ENCODE assay signal across 38 cellular contexts in the genomic region with DNA sequence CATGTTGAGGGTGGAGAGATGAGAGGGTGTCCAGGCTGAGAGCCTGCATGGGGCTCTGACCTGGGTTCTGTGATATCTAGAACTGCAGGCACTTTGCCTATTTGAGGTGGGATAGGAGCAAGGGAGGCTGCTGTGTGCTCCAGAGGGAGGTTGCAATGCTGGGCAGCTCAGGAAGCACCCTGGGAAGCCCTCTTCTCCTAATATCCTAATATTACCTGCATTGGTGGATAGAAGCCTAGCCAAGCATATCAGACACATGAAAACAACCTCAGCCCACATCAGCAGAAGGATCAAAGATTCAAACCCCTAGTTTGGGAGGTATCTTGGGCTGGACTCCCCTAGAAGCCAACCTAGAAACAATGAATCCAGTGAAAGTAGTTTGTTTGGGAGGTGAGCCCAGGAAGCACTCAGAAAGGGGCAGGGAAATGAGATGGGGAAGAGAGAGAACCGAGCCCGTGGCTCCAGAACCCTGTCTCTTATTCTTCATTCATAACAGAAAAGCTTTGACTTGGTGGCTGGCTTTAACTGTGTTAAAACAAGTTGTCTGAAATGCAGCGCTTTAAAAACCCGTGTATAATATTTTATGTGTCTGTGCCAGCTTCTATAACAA.
"Had no signal": no experiment of that assay in that cellular context is flagged by ENCODE, and none has a peak within 500 bp of the region (broad histone marks: within the 10 kb centered on the region; RNA-seq: fewer than 3 reads in every experiment).

No MANE protein-coding gene starts in this region.

- H3K27ac Mint-ChIP-seq: activated naive CD4-positive, alpha-beta T cell treated with anti-CD3 and anti-CD28 coated beads for 36 hours; activated naive CD4-positive, alpha-beta T cell treated with anti-CD3 and anti-CD28 coated beads, Interleukin-2, amount 10 ng/mL, durations not matched to agents 7 days and 5 days; activated naive CD4-positive, alpha-beta T cell treated with anti-CD3 and anti-CD28 coated beads, Interleukin-2, amount 50 U/mL, for 24 hours; activated naive CD4-positive, alpha-beta T cell treated with anti-CD3 and anti-CD28 coated beads, Interleukin-2, amount 50 U/mL, for 72 hours; activated naive CD8-positive, alpha-beta T cell; activated naive CD8-positive, alpha-beta T cell treated with anti-CD3 and anti-CD28 coated beads for 36 hours; activated naive CD8-positive, alpha-beta T cell treated with anti-CD3 and anti-CD28 coated beads, Interleukin-2, amount 10 ng/mL, durations not matched to agents 7 days and 5 days; activated naive CD8-positive, alpha-beta T cell treated with anti-CD3 and anti-CD28 coated beads, Interleukin-2, amount 50 U/mL, for 24 hours; activated T-cell treated with anti-CD3 and anti-CD28 coated beads, Interleukin-2, amount 50 U/mL, for 24 hours; activated T-cell treated with anti-CD3 and anti-CD28 coated beads, Interleukin-2, amount 50 U/mL, for 72 hours; activated T-helper 1 cell treated with anti-CD3 and anti-CD28 coated beads, Interleukin-12 subunit alpha, Interleukin-12 subunit beta, Interleukin-2, Interleukin-4 antibody, amounts not matched to agents 30 ng/mL and 10 ng/mL and 1 ng/mL, durations not matched to agents 14 hours and 24 hours and 36 hours; activated T-helper 17 cell treated with anti-CD3 and anti-CD28 coated beads, Interleukin-2, amount 50 U/mL, for 72 hours; activated T-helper 2 cell treated with anti-CD3 and anti-CD28 coated beads, Interferon-gamma antibody, Interleukin-2, Interleukin-4, amounts not matched to agents 10 μg/mL and 5 μg/mL and 100 μg/mL, durations not matched to agents 14 hours and 24 hours and 36 hours; brain had no signal

- H3K4me1 ChIP-seq: adrenal gland, ascending aorta, body of pancreas, breast epithelium had no signal

- H3K9me3 ChIP-seq: adrenal gland, ascending aorta, body of pancreas, breast epithelium had no signal

- H3K36me3 Mint-ChIP-seq: activated naive CD4-positive, alpha-beta T cell treated with anti-CD3 and anti-CD28 coated beads, Interleukin-2, amount 10 ng/mL, durations not matched to agents 7 days and 5 days; activated naive CD4-positive, alpha-beta T cell treated with anti-CD3 and anti-CD28 coated beads, Interleukin-2, amount 50 U/mL, for 24 hours; activated naive CD4-positive, alpha-beta T cell treated with anti-CD3 and anti-CD28 coated beads, Interleukin-2, amount 50 U/mL, for 72 hours; activated naive CD8-positive, alpha-beta T cell; activated naive CD8-positive, alpha-beta T cell treated with anti-CD3 and anti-CD28 coated beads for 36 hours; activated naive CD8-positive, alpha-beta T cell treated with anti-CD3 and anti-CD28 coated beads, Interleukin-2, amount 10 ng/mL, durations not matched to agents 7 days and 5 days; brain had no signal

- H3K36me3 ChIP-seq: adrenal gland, ascending aorta, brain microvascular endothelial cell, breast epithelium, cardiac muscle cell had no signal

- DNase-seq: activated effector memory CD4-positive, alpha-beta T cell treated with anti-CD3 and anti-CD28 coated beads, Interleukin-2, amount 50 U/mL, for 16 hours; activated effector memory CD4-positive, alpha-beta T cell treated with Interleukin-2 at 50 U/mL for 16 hours; activated gamma-delta T cell; activated gamma-delta T cell treated with Interleukin-2 at 50 U/mL for 16 hours; activated naive CD4-positive, alpha-beta T cell; activated naive CD4-positive, alpha-beta T cell treated with anti-CD3 and anti-CD28 coated beads for 36 hours; activated naive CD4-positive, alpha-beta T cell treated with anti-CD3 and anti-CD28 coated beads, Interleukin-2, amount 10 ng/mL, durations not matched to agents 7 days and 5 days; activated naive CD4-positive, alpha-beta T cell treated with anti-CD3 and anti-CD28 coated beads, Interleukin-2, amount 50 U/mL, for 16 hours; activated naive CD4-positive, alpha-beta T cell treated with Interleukin-2 at 50 U/mL for 16 hours; activated naive CD8-positive, alpha-beta T cell treated with anti-CD3 and anti-CD28 coated beads for 36 hours; activated naive CD8-positive, alpha-beta T cell treated with anti-CD3 and anti-CD28 coated beads, Interleukin-2, amount 10 ng/mL, durations not matched to agents 7 days and 5 days; activated naive CD8-positive, alpha-beta T cell treated with anti-CD3 and anti-CD28 coated beads, Interleukin-2, amount 50 U/mL, for 24 hours; activated T-cell treated with anti-CD3 and anti-CD28 coated beads, Interleukin-2, amount 50 U/mL, for 1 hour; activated T-cell treated with anti-CD3 and anti-CD28 coated beads, Interleukin-2, amount 50 U/mL, for 24 hours; activated T-cell treated with anti-CD3 and anti-CD28 coated beads, Interleukin-2, amount 50 U/mL, for 4 hours; activated T-cell treated with anti-CD3 and anti-CD28 coated beads, Interleukin-2, amount 50 U/mL, for 48 hours; activated T-cell treated with anti-CD3 and anti-CD28 coated beads, Interleukin-2, amount 50 U/mL, for 72 hours; adrenal gland; amniotic stem cell; amygdala; anterior cingulate cortex; aorta; body of pancreas; brain microvascular endothelial cell; caudate nucleus; central memory CD4-positive, alpha-beta T cell; cerebellar nuclear complex had no signal

- H3K27ac ChIP-seq: adrenal gland, ascending aorta, body of pancreas, brain microvascular endothelial cell, breast epithelium, cardiac muscle cell had no signal

- H3K9me3 Mint-ChIP-seq: activated naive CD4-positive, alpha-beta T cell treated with anti-CD3 and anti-CD28 coated beads for 36 hours; activated naive CD4-positive, alpha-beta T cell treated with anti-CD3 and anti-CD28 coated beads, Interleukin-2, amount 10 ng/mL, durations not matched to agents 7 days and 5 days; activated naive CD4-positive, alpha-beta T cell treated with anti-CD3 and anti-CD28 coated beads, Interleukin-2, amount 50 U/mL, for 24 hours; activated naive CD8-positive, alpha-beta T cell treated with anti-CD3 and anti-CD28 coated beads for 36 hours; activated naive CD8-positive, alpha-beta T cell treated with anti-CD3 and anti-CD28 coated beads, Interleukin-2, amount 10 ng/mL, durations not matched to agents 7 days and 5 days; activated naive CD8-positive, alpha-beta T cell treated with anti-CD3 and anti-CD28 coated beads, Interleukin-2, amount 50 U/mL, for 24 hours; activated T-cell treated with anti-CD3 and anti-CD28 coated beads, Interleukin-2, amount 50 U/mL, for 24 hours; activated T-cell treated with anti-CD3 and anti-CD28 coated beads, Interleukin-2, amount 50 U/mL, for 4 hours; activated T-cell treated with anti-CD3 and anti-CD28 coated beads, Interleukin-2, amount 50 U/mL, for 72 hours; activated T-helper 1 cell treated with anti-CD3 and anti-CD28 coated beads, Interleukin-12 subunit alpha, Interleukin-12 subunit beta, Interleukin-2, Interleukin-4 antibody, amounts not matched to agents 30 ng/mL and 10 ng/mL and 1 ng/mL, durations not matched to agents 14 hours and 24 hours and 36 hours; activated T-helper 17 cell treated with anti-CD3 and anti-CD28 coated beads, Interleukin-2, amount 50 U/mL, for 72 hours; activated T-helper 2 cell treated with anti-CD3 and anti-CD28 coated beads, Interferon-gamma antibody, Interleukin-2, Interleukin-4, amounts not matched to agents 10 μg/mL and 5 μg/mL and 100 μg/mL, durations not matched to agents 14 hours and 24 hours and 36 hours; brain; central memory CD8-positive, alpha-beta T cell had no signal

- H3K4me3 ChIP-seq: adrenal gland, ascending aorta, body of pancreas, breast epithelium, cardiac muscle cell had no signal

- H3K27me3 ChIP-seq: ascending aorta, body of pancreas, brain microvascular endothelial cell had no signal

- H3K4me1 Mint-ChIP-seq: activated naive CD4-positive, alpha-beta T cell treated with anti-CD3 and anti-CD28 coated beads, Interleukin-2, amount 10 ng/mL, durations not matched to agents 7 days and 5 days; activated naive CD4-positive, alpha-beta T cell treated with anti-CD3 and anti-CD28 coated beads, Interleukin-2, amount 50 U/mL, for 24 hours; activated naive CD8-positive, alpha-beta T cell treated with anti-CD3 and anti-CD28 coated beads for 36 hours; activated naive CD8-positive, alpha-beta T cell treated with anti-CD3 and anti-CD28 coated beads, Interleukin-2, amount 50 U/mL, for 24 hours; activated T-helper 17 cell treated with anti-CD3 and anti-CD28 coated beads, Interleukin-2, amount 50 U/mL, for 72 hours; brain; central memory CD8-positive, alpha-beta T cell had no signal

- H3K4me3 Mint-ChIP-seq: activated naive CD4-positive, alpha-beta T cell treated with anti-CD3 and anti-CD28 coated beads for 36 hours; activated naive CD4-positive, alpha-beta T cell treated with anti-CD3 and anti-CD28 coated beads, Interleukin-2, amount 10 ng/mL, durations not matched to agents 7 days and 5 days; activated naive CD4-positive, alpha-beta T cell treated with anti-CD3 and anti-CD28 coated beads, Interleukin-2, amount 50 U/mL, for 24 hours; activated naive CD8-positive, alpha-beta T cell; activated naive CD8-positive, alpha-beta T cell treated with anti-CD3 and anti-CD28 coated beads for 36 hours; activated naive CD8-positive, alpha-beta T cell treated with anti-CD3 and anti-CD28 coated beads, Interleukin-2, amount 10 ng/mL, durations not matched to agents 7 days and 5 days; activated naive CD8-positive, alpha-beta T cell treated with anti-CD3 and anti-CD28 coated beads, Interleukin-2, amount 50 U/mL, for 24 hours; activated T-cell treated with anti-CD3 and anti-CD28 coated beads, Interleukin-2, amount 50 U/mL, for 24 hours; activated T-cell treated with anti-CD3 and anti-CD28 coated beads, Interleukin-2, amount 50 U/mL, for 4 hours; activated T-cell treated with anti-CD3 and anti-CD28 coated beads, Interleukin-2, amount 50 U/mL, for 72 hours; activated T-helper 1 cell treated with anti-CD3 and anti-CD28 coated beads, Interleukin-12 subunit alpha, Interleukin-12 subunit beta, Interleukin-2, Interleukin-4 antibody, amounts not matched to agents 30 ng/mL and 10 ng/mL and 1 ng/mL, durations not matched to agents 14 hours and 24 hours and 36 hours; activated T-helper 17 cell treated with anti-CD3 and anti-CD28 coated beads, Interleukin-2, amount 50 U/mL, for 72 hours; brain; central memory CD8-positive, alpha-beta T cell had no signal
